Comparison of ENCODE assay signal across 12 cellular contexts in genomic region chr18:47680488-47680887, GRCh38.
DNase-seq lines count a peak whose midpoint lies in the region; ATAC-seq lines count a peak whose summit lies in the region.
"Had no signal": no experiment of that assay in that cellular context is flagged by ENCODE, and none has a peak within 500 bp of the region (broad histone marks: within the 10 kb centered on the region; RNA-seq: fewer than 3 reads in every experiment).

No MANE protein-coding gene starts in this region.

- H3K9me3 Mint-ChIP-seq in naive B cell = peaks cover 0 to 3% (median 0%) of the 10 kb centered on the region in 7 donors

- H3K36me3 Mint-ChIP-seq in naive B cell = no peaks in the 10 kb centered on the region

- peak overlapping the region; percentile 5 to 83 (median 48) for H3K4me3 Mint-ChIP-seq in naive B cell
- H3K4me3 Mint-ChIP-seq: activated CD8-positive, alpha-beta T cell treated with anti-CD3 and anti-CD28 coated beads, Interleukin-2, amount 10 ng/mL, durations not matched to agents 7 days and 5 days had no signal

- H3K27me3 Mint-ChIP-seq in naive B cell = no peaks in the 10 kb centered on the region

- DNase-seq in naive B cell (peak; percentile 49), hippocampal formation (lab: John Stamatoyannopoulos, UW) (no peak), AG08395 (ENCODE audit: low spot score) (no peak), glomerular visceral epithelial cell (ENCODE audit: extremely low spot score) (no peak)
- DNase-seq: activated CD8-positive, alpha-beta T cell treated with anti-CD3 and anti-CD28 coated beads, Interleukin-2, amount 10 ng/mL, durations not matched to agents 7 days and 5 days; glutamatergic neuron; left lung; NCI-H2171 had no signal

- peaks cover 38 to 69% (median 47%) of the 10 kb centered on the region in 3 donors for H3K4me1 Mint-ChIP-seq in naive B cell

- H3K27ac Mint-ChIP-seq in naive B cell = peak overlapping the region; percentile 36 to 94 (median 47)
- H3K27ac Mint-ChIP-seq: activated CD8-positive, alpha-beta T cell treated with anti-CD3 and anti-CD28 coated beads, Interleukin-2, amount 10 ng/mL, durations not matched to agents 7 days and 5 days had no signal

- ATAC-seq in GM18909 (IDR thresholded peaks at IDR 0.05; ENCODE audit: poor library complexity, unreplicated experiment) (peak; percentile 71), GM21723 (IDR thresholded peaks at IDR 0.05; ENCODE audit: unreplicated experiment) (peak; percentile 91), HG03159 (IDR thresholded peaks at IDR 0.05; ENCODE audit: unreplicated experiment) (peak; percentile 82), naive B cell (ENCODE audit: low read depth in 2 of 2) (peak; percentile 71 to 74), HG03280 (IDR thresholded peaks at IDR 0.05; ENCODE audit: unreplicated experiment) (no peak)
- ATAC-seq: activated CD8-positive, alpha-beta T cell treated with anti-CD3 and anti-CD28 coated beads, Interleukin-2, amount 10 ng/mL, durations not matched to agents 7 days and 5 days; left lung had no signal
